In genomic region chr3:47455806-47456452, GRCh38 we compare ENCODE assay signal across 2 cellular contexts.
TF ChIP-seq lines count a peak whose summit lies in the region.

No MANE protein-coding gene starts in this region.

TF ChIP-seq in Ishikawa, 13 proteins besides CTCF, POLR2A, EP300 and RAD21:
- TF ChIP-seq TAF1 (IDR thresholded peaks at IDR 0.05; ENCODE audit: low read depth) (no peak), CEBPB (IDR thresholded peaks at IDR 0.05) (peak; percentile 96)

TF ChIP-seq in H1, 55 proteins besides CTCF, POLR2A, EP300 and RAD21:
- TF ChIP-seq CEBPB (IDR thresholded peaks at IDR 0.05; ENCODE audit: low read depth, low read length), result peak; percentile 81; the same call in 1 of the 2 replicates
- TF ChIP-seq, protein P1, sequence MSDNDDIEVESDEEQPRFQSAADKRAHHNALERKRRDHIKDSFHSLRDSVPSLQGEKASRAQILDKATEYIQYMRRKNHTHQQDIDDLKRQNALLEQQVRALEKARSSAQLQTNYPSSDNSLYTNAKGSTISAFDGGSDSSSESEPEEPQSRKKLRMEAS (IDR thresholded peaks at IDR 0.05), result no peak
